Comparison of ENCODE assay signal across 1 cellular context in the genomic region with DNA sequence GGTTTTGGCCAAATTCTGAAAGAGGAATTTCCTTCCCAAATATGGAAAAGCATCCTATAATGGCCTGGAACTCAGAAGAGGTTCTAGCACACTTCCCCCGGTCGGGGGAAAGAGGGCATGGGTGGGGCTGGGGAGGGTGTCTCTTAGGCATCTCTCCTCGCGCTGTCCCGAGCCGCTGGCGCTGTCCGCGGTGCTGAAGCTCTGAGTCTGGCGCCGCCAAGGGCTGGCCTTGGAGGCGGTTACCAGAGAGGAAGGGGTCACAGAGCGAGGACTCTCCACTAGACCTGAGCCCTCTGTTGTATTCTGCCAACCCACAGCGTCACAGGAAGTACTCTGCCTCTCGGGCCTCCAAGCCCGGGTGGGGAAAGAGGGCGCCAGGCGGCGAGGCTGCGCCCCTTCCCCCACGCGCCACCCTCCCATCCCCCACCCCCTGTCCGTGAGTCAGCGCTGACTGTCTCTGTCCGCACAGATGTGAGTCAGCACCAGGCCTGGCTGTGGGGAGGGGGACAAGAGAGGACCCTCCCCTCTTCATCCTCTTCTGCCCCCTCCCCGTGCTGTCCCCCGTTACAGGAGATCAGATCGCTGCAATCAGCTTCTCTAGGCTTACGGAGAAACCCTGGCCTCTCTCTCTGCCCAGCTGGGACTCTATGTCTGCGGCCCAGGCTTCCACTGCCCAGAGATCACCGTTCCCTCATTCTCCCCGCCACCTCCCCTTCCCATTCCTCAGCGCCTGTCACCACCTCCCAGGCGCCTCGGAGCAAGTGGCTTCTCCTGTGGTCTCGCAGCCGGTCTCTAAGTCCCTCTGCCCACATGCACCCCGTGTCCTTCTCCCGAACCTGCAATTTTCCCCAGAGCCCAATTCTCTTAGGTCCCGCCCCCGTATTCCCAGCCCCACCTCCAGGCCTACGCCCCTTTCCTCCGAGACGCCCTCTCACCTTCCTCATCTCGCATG.
TF ChIP-seq lines count a peak whose summit lies in the region.

No MANE protein-coding gene starts in this region.

TF ChIP-seq in WTC11, 78 proteins besides CTCF, POLR2A, EP300 and RAD21 (continued from another document):
- TF ChIP-seq SOX15 (CRISPR knock-in tag; IDR thresholded peaks at IDR 0.05) (no peak), OVOL2 (CRISPR knock-in tag; IDR thresholded peaks at IDR 0.05; ENCODE audit: borderline replicate concordance) (no peak), ATF2 (CRISPR knock-in tag; IDR thresholded peaks at IDR 0.05; ENCODE audit: borderline replicate concordance, low read depth) (no peak)
- TF ChIP-seq, protein P1, sequence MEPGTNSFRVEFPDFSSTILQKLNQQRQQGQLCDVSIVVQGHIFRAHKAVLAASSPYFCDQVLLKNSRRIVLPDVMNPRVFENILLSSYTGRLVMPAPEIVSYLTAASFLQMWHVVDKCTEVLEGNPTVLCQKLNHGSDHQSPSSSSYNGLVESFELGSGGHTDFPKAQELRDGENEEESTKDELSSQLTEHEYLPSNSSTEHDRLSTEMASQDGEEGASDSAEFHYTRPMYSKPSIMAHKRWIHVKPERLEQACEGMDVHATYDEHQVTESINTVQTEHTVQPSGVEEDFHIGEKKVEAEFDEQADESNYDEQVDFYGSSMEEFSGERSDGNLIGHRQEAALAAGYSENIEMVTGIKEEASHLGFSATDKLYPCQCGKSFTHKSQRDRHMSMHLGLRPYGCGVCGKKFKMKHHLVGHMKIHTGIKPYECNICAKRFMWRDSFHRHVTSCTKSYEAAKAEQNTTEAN (CRISPR knock-in tag; IDR thresholded peaks at IDR 0.05): peak; percentile 78; the same call in 1 of the 2 replicates
- TF ChIP-seq, protein P2, sequence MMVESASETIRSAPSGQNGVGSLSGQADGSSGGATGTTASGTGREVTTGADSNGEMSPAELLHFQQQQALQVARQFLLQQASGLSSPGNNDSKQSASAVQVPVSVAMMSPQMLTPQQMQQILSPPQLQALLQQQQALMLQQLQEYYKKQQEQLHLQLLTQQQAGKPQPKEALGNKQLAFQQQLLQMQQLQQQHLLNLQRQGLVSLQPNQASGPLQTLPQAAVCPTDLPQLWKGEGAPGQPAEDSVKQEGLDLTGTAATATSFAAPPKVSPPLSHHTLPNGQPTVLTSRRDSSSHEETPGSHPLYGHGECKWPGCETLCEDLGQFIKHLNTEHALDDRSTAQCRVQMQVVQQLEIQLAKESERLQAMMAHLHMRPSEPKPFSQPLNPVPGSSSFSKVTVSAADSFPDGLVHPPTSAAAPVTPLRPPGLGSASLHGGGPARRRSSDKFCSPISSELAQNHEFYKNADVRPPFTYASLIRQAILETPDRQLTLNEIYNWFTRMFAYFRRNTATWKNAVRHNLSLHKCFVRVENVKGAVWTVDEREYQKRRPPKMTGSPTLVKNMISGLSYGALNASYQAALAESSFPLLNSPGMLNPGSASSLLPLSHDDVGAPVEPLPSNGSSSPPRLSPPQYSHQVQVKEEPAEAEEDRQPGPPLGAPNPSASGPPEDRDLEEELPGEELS (CRISPR knock-in tag; IDR thresholded peaks at IDR 0.05): peak; percentile 97
TF ChIP-seq in WTC11: peak in this region for 36.
